ENCODE assay signal across 1 cellular context in genomic region chr4:1414831-1415680, GRCh38.
TF ChIP-seq lines count a peak whose summit lies in the region.

No MANE protein-coding gene starts in this region.

TF ChIP-seq in H1, 55 proteins besides CTCF, POLR2A, EP300 and RAD21:
- TF ChIP-seq BCL11A (IDR thresholded peaks at IDR 0.05; ENCODE audit: low read depth in 2 of 2, low read length in 2 of 2) (no peak), FOSL1 (IDR thresholded peaks at IDR 0.05; ENCODE audit: insufficient read depth, low read depth, low read length) (no peak), BACH1 (IDR thresholded peaks at IDR 0.05; ENCODE audit: low read length) (peak; percentile 82), EGR1 (IDR thresholded peaks at IDR 0.05; ENCODE audit: borderline replicate concordance, low read depth, low read length) (0 out of 2 replicates have a peak, but pooled peaks have one; percentile 27), CHD1 (IDR thresholded peaks at IDR 0.05; ENCODE audit: low read depth, low read length) (no peak), CEBPB (IDR thresholded peaks at IDR 0.05; ENCODE audit: low read depth, low read length) (no peak), CTBP2 (IDR thresholded peaks at IDR 0.05; ENCODE audit: borderline replicate concordance, insufficient read depth, insufficient read length, low read length) (no peak), HDAC2 (IDR thresholded peaks at IDR 0.05; ENCODE audit: borderline replicate concordance in 1 of 2, low read depth in 2 of 2, low read length in 2 of 2) (0 out of 4 replicates have a peak, but pooled peaks of 1 of the 2 experiments have one; percentile 68), TAF7 (optimal IDR thresholded peaks at IDR 0.05; ENCODE audit: borderline replicate concordance, low read depth, low read length) (no peak)
- TF ChIP-seq, protein P1, sequence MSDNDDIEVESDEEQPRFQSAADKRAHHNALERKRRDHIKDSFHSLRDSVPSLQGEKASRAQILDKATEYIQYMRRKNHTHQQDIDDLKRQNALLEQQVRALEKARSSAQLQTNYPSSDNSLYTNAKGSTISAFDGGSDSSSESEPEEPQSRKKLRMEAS (IDR thresholded peaks at IDR 0.05): no peak
